Comparison of ENCODE assay signal across 8 cellular contexts in genomic region chrX:120251471-120252011, GRCh38. TPM values are rescaled to one million over a fixed set of nuclear protein-coding genes. Genes with fewer than 3 reads are reported as not detected.
DNase-seq lines count a peak whose midpoint lies in the region; ATAC-seq and TF ChIP-seq lines count a peak whose summit lies in the region.

No MANE protein-coding gene starts in this region.

- H3K4me2 ChIP-seq in smooth muscle cell, result peak overlapping the region; percentile 80

- peaks cover 10% of the 10 kb centered on the region for H3K36me3 Mint-ChIP-seq in CD4-positive, CD25-positive, alpha-beta regulatory T cell
- peaks cover 0 to 12% (median 4%) of the 10 kb centered on the region in 3 donors for H3K36me3 Mint-ChIP-seq in immature natural killer cell

- no peaks in the 10 kb centered on the region for H3F3A ChIP-seq in smooth muscle cell (ENCODE audit: low read depth)

- peaks cover 8% of the 10 kb centered on the region for H3K4me1 ChIP-seq in CD4-positive, CD25-positive, alpha-beta regulatory T cell (ENCODE audit: control insufficient read depth, insufficient read depth, low read length, poor library complexity, severe bottlenecking)
- H3K4me1 ChIP-seq in smooth muscle cell (ENCODE audit: low read depth), result peaks cover 10% of the 10 kb centered on the region

- ATAC-seq in CD4-positive, CD25-positive, alpha-beta regulatory T cell (ENCODE audit: low read depth in 2 of 2), result no peak
- ATAC-seq in GM19351 (IDR thresholded peaks at IDR 0.05; ENCODE audit: unreplicated experiment), result no peak

- peak overlapping the region; percentile 78 for H3K9ac ChIP-seq in smooth muscle cell (ENCODE audit: low read depth)

- 37% methylated on average over 28 of the region's 28 CpGs for WGBS in smooth muscle cell (ENCODE audit: low lambda C conversion rate)

- no peaks in the 10 kb centered on the region for H3K9me3 Mint-ChIP-seq in CD4-positive, CD25-positive, alpha-beta regulatory T cell
- no peaks in the 10 kb centered on the region for H3K9me3 Mint-ChIP-seq in immature natural killer cell

- in situ Hi-C loops in SK-MEL-5 (cut with HindIII; ENCODE audit: low pct_unique_long_range_greater_than_20kb, low sequenced_read_pairs), result no loop called here
- in situ Hi-C loops in brain microvascular endothelial cell (cut with HindIII; ENCODE audit: low pct_ligation_motif_present, low sequenced_read_pairs), result no loop called here

- peaks cover 17% of the 10 kb centered on the region for H3K36me3 ChIP-seq in CD4-positive, CD25-positive, alpha-beta regulatory T cell (ENCODE audit: control insufficient read depth, insufficient read depth, low read length)
- H3K36me3 ChIP-seq in brain microvascular endothelial cell (replicated peaks) (peaks cover 6% of the 10 kb centered on the region), smooth muscle cell (ENCODE audit: low read depth) (no peaks in the 10 kb centered on the region)

- H3K27ac Mint-ChIP-seq in CD4-positive, CD25-positive, alpha-beta regulatory T cell, result peak overlapping the region; percentile 82 to 92 (median 90)
- peak overlapping the region; percentile 82 to 96 (median 91) for H3K27ac Mint-ChIP-seq in immature natural killer cell

- H3K79me2 ChIP-seq in smooth muscle cell (ENCODE audit: low read depth), result no peaks in the 10 kb centered on the region

- H3K27me3 ChIP-seq in CD4-positive, CD25-positive, alpha-beta regulatory T cell (ENCODE audit: control insufficient read depth, insufficient read depth, low read length), result peaks cover 5% of the 10 kb centered on the region
- H3K27me3 ChIP-seq in brain microvascular endothelial cell (replicated peaks), result no peaks in the 10 kb centered on the region
- H3K27me3 ChIP-seq in smooth muscle cell (ENCODE audit: low read depth), result no peaks in the 10 kb centered on the region

- peak overlapping the region; percentile 90 to 96 (median 92) for H3K4me3 Mint-ChIP-seq in CD4-positive, CD25-positive, alpha-beta regulatory T cell
- peak overlapping the region; percentile 92 to 96 (median 94) for H3K4me3 Mint-ChIP-seq in immature natural killer cell

- TF ChIP-seq CTCF in HFF-Myc (IDR thresholded peaks at IDR 0.05; ENCODE audit: low read depth, low read length, missing control alignments) (no peak), brain microvascular endothelial cell (IDR thresholded peaks at IDR 0.05; ENCODE audit: low read depth, low read length, missing control alignments) (no peak), smooth muscle cell (IDR thresholded peaks at IDR 0.05; ENCODE audit: borderline replicate concordance, insufficient read depth, poor library complexity, severe bottlenecking) (no peak)

- no peaks in the 10 kb centered on the region for H3K9me3 ChIP-seq in CD4-positive, CD25-positive, alpha-beta regulatory T cell (ENCODE audit: control insufficient read depth in 2 of 2, low read length in 2 of 2)
- H3K9me3 ChIP-seq in smooth muscle cell (replicated peaks; ENCODE audit: low read depth), result no peaks in the 10 kb centered on the region

- H3K4me3 ChIP-seq in CD4-positive, CD25-positive, alpha-beta regulatory T cell (ENCODE audit: low read depth, low read length), result peak overlapping the region; percentile 93
- peak overlapping the region; percentile 75 for H3K4me3 ChIP-seq in HFF-Myc (replicated peaks; ENCODE audit: low read depth, low read length)
- peak overlapping the region; percentile 72 for H3K4me3 ChIP-seq in brain microvascular endothelial cell (ENCODE audit: low read depth, low read length)
- peak overlapping the region; percentile 74 for H3K4me3 ChIP-seq in smooth muscle cell

- peak in 2 of 3 donors; percentile 16 to 35 for DNase-seq in CD4-positive, CD25-positive, alpha-beta regulatory T cell
- DNase-seq in HFF-Myc (ENCODE audit: extremely low read depth, low read depth) (no peak), SK-MEL-5 (ENCODE audit: low read depth, low spot score) (peak; percentile 13), brain microvascular endothelial cell (no peak), immature natural killer cell (peak; percentile 7 to 15 (median 8)), smooth muscle cell (lab: John Stamatoyannopoulos, UW; ENCODE audit: unreplicated experiment) (no peak), NCI-H446 treated with DMSO at 0.1 percent for 48 hours (lab: John Stamatoyannopoulos, UW) (no peak)

- peaks cover 14% of the 10 kb centered on the region for H4K20me1 ChIP-seq in smooth muscle cell (ENCODE audit: low read depth)

- H2AFZ ChIP-seq in smooth muscle cell (ENCODE audit: low read depth), result no peak overlapping the region

- H3K4me1 Mint-ChIP-seq in CD4-positive, CD25-positive, alpha-beta regulatory T cell, result peaks cover 7 to 30% (median 24%) of the 10 kb centered on the region in 4 donors
- peaks cover 31 to 56% of the 10 kb centered on the region in 2 donors for H3K4me1 Mint-ChIP-seq in immature natural killer cell

- H3K27me3 Mint-ChIP-seq in CD4-positive, CD25-positive, alpha-beta regulatory T cell, result peaks cover 5% of the 10 kb centered on the region
- peaks cover 0 to 9% (median 0%) of the 10 kb centered on the region in 3 donors for H3K27me3 Mint-ChIP-seq in immature natural killer cell (ENCODE audit: low read depth in 3 of 3)

- H3K27ac ChIP-seq in CD4-positive, CD25-positive, alpha-beta regulatory T cell (ENCODE audit: insufficient read depth, low read length, poor library complexity, severe bottlenecking), result peak overlapping the region; percentile 88
- peak overlapping the region; percentile 71 for H3K27ac ChIP-seq in brain microvascular endothelial cell
- H3K27ac ChIP-seq in smooth muscle cell (ENCODE audit: low read depth), result peak overlapping the region; percentile 45

RNA-seq across cellular contexts. Expression of gene ZBTB33, which starts 0.9 kb away (rescaled TPM):
- total RNA-seq in CD4-positive, CD25-positive, alpha-beta regulatory T cell, result 24.5 TPM
- polyA plus RNA-seq in CD4-positive, CD25-positive, alpha-beta regulatory T cell, result 10 to 100 TPM; 10.5 to 18.3 (median 14.8) TPM
- total RNA-seq in SK-MEL-5 (2014; rRNA removed; shearing (Covaris generic)), result 47.9 and 49.1 TPM in 2 replicates
- 24.7 and 30.4 TPM in 2 replicates for polyA plus RNA-seq in SK-MEL-5 (2015; cell fraction: cytosol; rRNA removed)
- polyA plus RNA-seq in SK-MEL-5 (2015; cell fraction: nucleus; rRNA removed), result 40.5 and 46.4 TPM in 2 replicates
- 10 to 100 TPM in 1 of 3 donors, 1 to 10 TPM in 2; 7.3 to 13.6 (median 9.1) TPM for polyA plus RNA-seq in immature natural killer cell
- 16.9 and 19.1 TPM in 2 replicates for total RNA-seq in smooth muscle cell
- polyA plus RNA-seq in smooth muscle cell, result 5.1 and 6.1 TPM in 2 replicates

RNA-seq across cellular contexts. Expression of gene TMEM255A, which starts 59.7 kb away (rescaled TPM):
- not detected for total RNA-seq in CD4-positive, CD25-positive, alpha-beta regulatory T cell
- polyA plus RNA-seq in CD4-positive, CD25-positive, alpha-beta regulatory T cell, result under 1 TPM in 1 of 4 donors, not detected in 3; 0.07 TPM
- 27.2 and 28.1 TPM in 2 replicates for total RNA-seq in SK-MEL-5 (2014; rRNA removed; shearing (Covaris generic))
- 44.4 and 55.2 TPM in 2 replicates for polyA plus RNA-seq in SK-MEL-5 (2015; cell fraction: cytosol; rRNA removed)
- 30.6 and 40.0 TPM in 2 replicates for polyA plus RNA-seq in SK-MEL-5 (2015; cell fraction: nucleus; rRNA removed)
- 1 to 10 TPM in 1 of 3 donors, under 1 TPM in 1, not detected in 1; 0.96 to 4.0 TPM for polyA plus RNA-seq in immature natural killer cell
- total RNA-seq in smooth muscle cell, result 0.04 TPM in 1 of 2 replicates, not detected in the other
- 0.11 TPM in 1 of 2 replicates, not detected in the other for polyA plus RNA-seq in smooth muscle cell

Comparison
In these comparisons a context has a peak if more than half of its experiments do, and no peak if none do; other contexts are left out.
1. DNase-seq: peak in CD4-positive, CD25-positive, alpha-beta regulatory T cell (2 of 3), SK-MEL-5 (single experiment) and immature natural killer cell (3 of 3); none in HFF-Myc (single experiment), brain microvascular endothelial cell (single experiment), smooth muscle cell (single experiment) and NCI-H446 treated with DMSO at 0.1 percent for 48 hours (single experiment).
2. RNA of gene TMEM255A, which starts 59.7 kb away (total RNA-seq): 27.2 to 28.1 TPM in SK-MEL-5; 0.04 TPM in smooth muscle cell and not detected in CD4-positive, CD25-positive, alpha-beta regulatory T cell (single experiment); every median in the first group is over 10 times any median in the second.
3. Peak in every context shown above with its lines, with median percentiles within 50 percentile points of each other: H3K27ac ChIP-seq and H3K4me3 ChIP-seq.